Comparison of ENCODE assay signal across 1 cellular context in the genomic region with DNA sequence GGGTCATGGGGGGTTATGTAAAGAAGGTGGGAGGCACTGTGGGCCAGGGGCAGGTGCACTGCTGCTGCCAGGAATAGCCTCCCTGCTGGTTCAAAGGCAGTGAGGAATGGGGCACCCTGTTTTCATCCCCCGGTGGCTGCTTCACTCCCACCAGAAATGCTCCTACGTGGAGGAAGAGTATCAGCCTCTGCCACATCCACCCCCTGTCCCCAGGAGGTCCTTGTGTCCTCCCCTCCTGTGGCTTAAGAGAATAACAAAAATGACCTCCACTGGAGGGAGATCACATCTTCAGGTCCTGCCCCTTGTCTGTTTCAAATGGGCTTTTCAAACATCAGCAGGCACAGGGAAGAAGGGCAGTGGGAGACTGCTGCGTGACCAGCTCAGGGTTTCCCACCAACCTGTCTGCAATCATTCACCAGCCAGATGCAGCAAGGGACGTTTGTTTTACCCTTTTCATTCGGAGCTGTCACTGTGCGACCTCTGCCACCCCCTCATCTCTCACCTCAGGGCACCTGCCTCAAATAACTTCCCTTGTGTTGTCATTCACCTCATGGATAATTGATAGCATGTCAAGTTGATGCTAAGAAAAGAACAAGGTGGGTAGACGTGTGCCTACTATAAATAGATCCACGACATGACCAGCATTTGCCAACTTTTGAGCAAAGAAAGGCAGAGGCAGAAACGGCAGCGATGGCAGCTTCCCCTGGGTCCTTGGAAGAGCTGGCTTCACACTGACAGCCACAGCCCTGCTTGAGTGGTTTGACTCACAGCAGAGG.
TF ChIP-seq lines count a peak whose summit lies in the region.

No MANE protein-coding gene starts in this region.

TF ChIP-seq in GM12878, 131 proteins besides CTCF, POLR2A, EP300 and RAD21 (continued from another document and continues in another):
- TF ChIP-seq, protein P1, sequence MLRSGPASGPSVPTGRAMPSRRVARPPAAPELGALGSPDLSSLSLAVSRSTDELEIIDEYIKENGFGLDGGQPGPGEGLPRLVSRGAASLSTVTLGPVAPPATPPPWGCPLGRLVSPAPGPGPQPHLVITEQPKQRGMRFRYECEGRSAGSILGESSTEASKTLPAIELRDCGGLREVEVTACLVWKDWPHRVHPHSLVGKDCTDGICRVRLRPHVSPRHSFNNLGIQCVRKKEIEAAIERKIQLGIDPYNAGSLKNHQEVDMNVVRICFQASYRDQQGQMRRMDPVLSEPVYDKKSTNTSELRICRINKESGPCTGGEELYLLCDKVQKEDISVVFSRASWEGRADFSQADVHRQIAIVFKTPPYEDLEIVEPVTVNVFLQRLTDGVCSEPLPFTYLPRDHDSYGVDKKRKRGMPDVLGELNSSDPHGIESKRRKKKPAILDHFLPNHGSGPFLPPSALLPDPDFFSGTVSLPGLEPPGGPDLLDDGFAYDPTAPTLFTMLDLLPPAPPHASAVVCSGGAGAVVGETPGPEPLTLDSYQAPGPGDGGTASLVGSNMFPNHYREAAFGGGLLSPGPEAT (IDR thresholded peaks at IDR 0.05; ENCODE audit: low read depth) = peak; percentile 82
- peak; percentile 71 for TF ChIP-seq SKIL (IDR thresholded peaks at IDR 0.05; ENCODE audit: low read depth, poor library complexity, severe bottlenecking)
- no peak for TF ChIP-seq YBX1 (IDR thresholded peaks at IDR 0.05)
- no peak for TF ChIP-seq CEBPZ (IDR thresholded peaks at IDR 0.05; ENCODE audit: low read depth, low read length)
- TF ChIP-seq MLLT1 (IDR thresholded peaks at IDR 0.05) = peak; percentile 86
- peak; percentile 39 for TF ChIP-seq SMAD1 (IDR thresholded peaks at IDR 0.05; ENCODE audit: low read depth, partially characterized antibody)
- TF ChIP-seq POU2F2 (IDR thresholded peaks at IDR 0.05; ENCODE audit: borderline replicate concordance, low read depth, low read length) = no peak
- no peak; the same call in 1 of the 2 replicates for TF ChIP-seq BACH1 (IDR thresholded peaks at IDR 0.05; ENCODE audit: borderline replicate concordance)
- TF ChIP-seq FOS (IDR thresholded peaks at IDR 0.05; ENCODE audit: borderline replicate concordance, extremely low read depth, insufficient read length) = no peak
- TF ChIP-seq ZBTB4 (CRISPR knock-in tag; IDR thresholded peaks at IDR 0.05) = no peak
- TF ChIP-seq, protein P2, sequence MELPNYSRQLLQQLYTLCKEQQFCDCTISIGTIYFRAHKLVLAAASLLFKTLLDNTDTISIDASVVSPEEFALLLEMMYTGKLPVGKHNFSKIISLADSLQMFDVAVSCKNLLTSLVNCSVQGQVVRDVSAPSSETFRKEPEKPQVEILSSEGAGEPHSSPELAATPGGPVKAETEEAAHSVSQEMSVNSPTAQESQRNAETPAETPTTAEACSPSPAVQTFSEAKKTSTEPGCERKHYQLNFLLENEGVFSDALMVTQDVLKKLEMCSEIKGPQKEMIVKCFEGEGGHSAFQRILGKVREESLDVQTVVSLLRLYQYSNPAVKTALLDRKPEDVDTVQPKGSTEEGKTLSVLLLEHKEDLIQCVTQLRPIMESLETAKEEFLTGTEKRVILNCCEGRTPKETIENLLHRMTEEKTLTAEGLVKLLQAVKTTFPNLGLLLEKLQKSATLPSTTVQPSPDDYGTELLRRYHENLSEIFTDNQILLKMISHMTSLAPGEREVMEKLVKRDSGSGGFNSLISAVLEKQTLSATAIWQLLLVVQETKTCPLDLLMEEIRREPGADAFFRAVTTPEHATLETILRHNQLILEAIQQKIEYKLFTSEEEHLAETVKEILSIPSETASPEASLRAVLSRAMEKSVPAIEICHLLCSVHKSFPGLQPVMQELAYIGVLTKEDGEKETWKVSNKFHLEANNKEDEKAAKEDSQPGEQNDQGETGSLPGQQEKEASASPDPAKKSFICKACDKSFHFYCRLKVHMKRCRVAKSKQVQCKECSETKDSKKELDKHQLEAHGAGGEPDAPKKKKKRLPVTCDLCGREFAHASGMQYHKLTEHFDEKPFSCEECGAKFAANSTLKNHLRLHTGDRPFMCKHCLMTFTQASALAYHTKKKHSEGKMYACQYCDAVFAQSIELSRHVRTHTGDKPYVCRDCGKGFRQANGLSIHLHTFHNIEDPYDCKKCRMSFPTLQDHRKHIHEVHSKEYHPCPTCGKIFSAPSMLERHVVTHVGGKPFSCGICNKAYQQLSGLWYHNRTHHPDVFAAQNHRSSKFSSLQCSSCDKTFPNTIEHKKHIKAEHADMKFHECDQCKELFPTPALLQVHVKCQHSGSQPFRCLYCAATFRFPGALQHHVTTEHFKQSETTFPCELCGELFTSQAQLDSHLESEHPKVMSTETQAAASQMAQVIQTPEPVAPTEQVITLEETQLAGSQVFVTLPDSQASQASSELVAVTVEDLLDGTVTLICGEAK (IDR thresholded peaks at IDR 0.05; ENCODE audit: borderline replicate concordance) = no peak; the same call in 1 of the 2 replicates
- TF ChIP-seq, protein P3, sequence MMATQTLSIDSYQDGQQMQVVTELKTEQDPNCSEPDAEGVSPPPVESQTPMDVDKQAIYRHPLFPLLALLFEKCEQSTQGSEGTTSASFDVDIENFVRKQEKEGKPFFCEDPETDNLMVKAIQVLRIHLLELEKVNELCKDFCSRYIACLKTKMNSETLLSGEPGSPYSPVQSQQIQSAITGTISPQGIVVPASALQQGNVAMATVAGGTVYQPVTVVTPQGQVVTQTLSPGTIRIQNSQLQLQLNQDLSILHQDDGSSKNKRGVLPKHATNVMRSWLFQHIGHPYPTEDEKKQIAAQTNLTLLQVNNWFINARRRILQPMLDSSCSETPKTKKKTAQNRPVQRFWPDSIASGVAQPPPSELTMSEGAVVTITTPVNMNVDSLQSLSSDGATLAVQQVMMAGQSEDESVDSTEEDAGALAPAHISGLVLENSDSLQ (IDR thresholded peaks at IDR 0.05) = peak; percentile 89
- peak; percentile 25 for TF ChIP-seq E4F1 (IDR thresholded peaks at IDR 0.05; ENCODE audit: borderline replicate concordance, partially characterized antibody)
- TF ChIP-seq HCFC1 (IDR thresholded peaks at IDR 0.05; ENCODE audit: low read length) = no peak
- TF ChIP-seq, protein P4, sequence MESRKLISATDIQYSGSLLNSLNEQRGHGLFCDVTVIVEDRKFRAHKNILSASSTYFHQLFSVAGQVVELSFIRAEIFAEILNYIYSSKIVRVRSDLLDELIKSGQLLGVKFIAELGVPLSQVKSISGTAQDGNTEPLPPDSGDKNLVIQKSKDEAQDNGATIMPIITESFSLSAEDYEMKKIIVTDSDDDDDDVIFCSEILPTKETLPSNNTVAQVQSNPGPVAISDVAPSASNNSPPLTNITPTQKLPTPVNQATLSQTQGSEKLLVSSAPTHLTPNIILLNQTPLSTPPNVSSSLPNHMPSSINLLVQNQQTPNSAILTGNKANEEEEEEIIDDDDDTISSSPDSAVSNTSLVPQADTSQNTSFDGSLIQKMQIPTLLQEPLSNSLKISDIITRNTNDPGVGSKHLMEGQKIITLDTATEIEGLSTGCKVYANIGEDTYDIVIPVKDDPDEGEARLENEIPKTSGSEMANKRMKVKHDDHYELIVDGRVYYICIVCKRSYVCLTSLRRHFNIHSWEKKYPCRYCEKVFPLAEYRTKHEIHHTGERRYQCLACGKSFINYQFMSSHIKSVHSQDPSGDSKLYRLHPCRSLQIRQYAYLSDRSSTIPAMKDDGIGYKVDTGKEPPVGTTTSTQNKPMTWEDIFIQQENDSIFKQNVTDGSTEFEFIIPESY (IDR thresholded peaks at IDR 0.05) = no peak; the same call in 1 of the 2 replicates
- TF ChIP-seq TBL1XR1 (IDR thresholded peaks at IDR 0.05; ENCODE audit: low read depth, low read length) = 0 out of 2 replicates have a peak, but pooled peaks have one; percentile 64
- TF ChIP-seq HDGF (IDR thresholded peaks at IDR 0.05) = no peak
- peak; percentile 24; the same call in 1 of the 2 replicates for TF ChIP-seq RUNX3 (IDR thresholded peaks at IDR 0.05; ENCODE audit: low read length)
- no peak for TF ChIP-seq RFX5 (IDR thresholded peaks at IDR 0.05; ENCODE audit: low read depth, low read length)
- TF ChIP-seq WRNIP1 (IDR thresholded peaks at IDR 0.05; ENCODE audit: borderline replicate concordance, low read depth, low read length) = no peak
- TF ChIP-seq IKZF1 (conservative IDR thresholded peaks at IDR 0.05) = peak; percentile 95
- TF ChIP-seq NR2F1 (conservative IDR thresholded peaks at IDR 0.05) = peak; percentile 96
- TF ChIP-seq MYB (IDR thresholded peaks at IDR 0.05; ENCODE audit: borderline replicate concordance, low read depth, low read length) = 0 out of 2 replicates have a peak, but pooled peaks have one; percentile 18
- TF ChIP-seq RCOR1 (conservative IDR thresholded peaks at IDR 0.05; ENCODE audit: low read depth, low read length) = no peak
